In the genomic region with DNA sequence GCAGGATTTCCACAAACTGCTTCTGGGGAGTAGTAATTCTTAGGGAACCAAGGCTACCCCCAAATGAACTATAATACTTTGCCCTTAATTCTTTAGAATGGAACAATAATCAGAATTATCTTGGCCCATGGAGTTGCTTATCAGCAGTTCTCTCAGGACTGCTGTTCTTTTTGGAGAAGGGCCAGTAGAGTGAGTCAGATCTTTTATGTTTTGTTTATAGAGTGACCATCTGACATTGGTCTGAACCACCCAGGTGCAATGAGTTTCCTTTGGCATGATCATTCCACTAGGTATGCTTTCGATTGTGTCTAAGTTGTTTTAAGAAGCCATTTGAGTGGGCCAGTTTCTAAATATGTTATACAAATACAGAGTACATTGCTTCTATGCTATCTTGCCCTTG, we compare ENCODE assay signal across 12 cellular contexts. TPM values are rescaled to one million over a fixed set of nuclear protein-coding genes. Genes with fewer than 3 reads are reported as not detected.
A peak's percentile ranks its signal among the peaks of the same experiment; 100 is the strongest.
DNase-seq lines count a peak whose midpoint lies in the region; ATAC-seq and TF ChIP-seq lines count a peak whose summit lies in the region.
"Had no signal": no experiment of that assay in that cellular context is flagged by ENCODE, and none has a peak within 500 bp of the region (broad histone marks: within the 10 kb centered on the region; RNA-seq: fewer than 3 reads in every experiment).

No MANE protein-coding gene starts in this region.

- no peaks in the 10 kb centered on the region for H3K27me3 ChIP-seq in RWPE2 (ENCODE audit: insufficient read depth, poor library complexity, severe bottlenecking)
- no peaks in the 10 kb centered on the region for H3K27me3 ChIP-seq in tibial nerve

- no peaks in the 10 kb centered on the region for H3K4me1 Mint-ChIP-seq in stimulated activated effector memory CD8-positive, alpha-beta T cell treated with anti-CD3 and anti-CD28 coated beads, Interleukin-12 subunit alpha, Interleukin-12 subunit beta, amount 100 ng/mL, for 72 hours
- no peaks in the 10 kb centered on the region for H3K4me1 Mint-ChIP-seq in immature natural killer cell
- no peaks in the 10 kb centered on the region for H3K4me1 Mint-ChIP-seq in activated T-cell treated with anti-CD3 and anti-CD28 coated beads, Interleukin-2, amount 50 U/mL, for 24 hours (ENCODE audit: low read depth)

- no peaks in the 10 kb centered on the region for H3K9me3 ChIP-seq in RWPE2 (ENCODE audit: severe bottlenecking)
- no peaks in the 10 kb centered on the region for H3K9me3 ChIP-seq in tibial nerve

- ATAC-seq in RWPE2 (ENCODE audit: low read depth), result peak; percentile 90
- no peak for ATAC-seq in stimulated activated effector memory CD8-positive, alpha-beta T cell treated with anti-CD3 and anti-CD28 coated beads, Interleukin-12 subunit alpha, Interleukin-12 subunit beta, amount 100 ng/mL, for 72 hours
- ATAC-seq: activated CD8-positive, alpha-beta T cell treated with anti-CD3 and anti-CD28 coated beads for 36 hours had no signal

- no peak overlapping the region for H3K4me3 Mint-ChIP-seq in stimulated activated effector memory CD8-positive, alpha-beta T cell treated with anti-CD3 and anti-CD28 coated beads, Interleukin-12 subunit alpha, Interleukin-12 subunit beta, amount 100 ng/mL, for 72 hours
- H3K4me3 Mint-ChIP-seq in immature natural killer cell, result no peak overlapping the region
- no peak overlapping the region for H3K4me3 Mint-ChIP-seq in activated T-cell treated with anti-CD3 and anti-CD28 coated beads, Interleukin-2, amount 50 U/mL, for 24 hours
- H3K4me3 Mint-ChIP-seq: activated CD8-positive, alpha-beta T cell treated with anti-CD3 and anti-CD28 coated beads for 36 hours had no signal

- WGBS in tibial nerve, 2 donors, result 25 to 59% methylated on average over 1 of the region's 1 CpG

- TF ChIP-seq POLR2A in tibial nerve (IDR thresholded peaks at IDR 0.05), result no peak

- no peaks in the 10 kb centered on the region for H3K36me3 Mint-ChIP-seq in stimulated activated effector memory CD8-positive, alpha-beta T cell treated with anti-CD3 and anti-CD28 coated beads, Interleukin-12 subunit alpha, Interleukin-12 subunit beta, amount 100 ng/mL, for 72 hours
- H3K36me3 Mint-ChIP-seq in immature natural killer cell, result no peaks in the 10 kb centered on the region
- H3K36me3 Mint-ChIP-seq in activated T-cell treated with anti-CD3 and anti-CD28 coated beads, Interleukin-2, amount 50 U/mL, for 24 hours (ENCODE audit: low read depth), result no peaks in the 10 kb centered on the region

- no peaks in the 10 kb centered on the region for H3K9me3 Mint-ChIP-seq in stimulated activated effector memory CD8-positive, alpha-beta T cell treated with anti-CD3 and anti-CD28 coated beads, Interleukin-12 subunit alpha, Interleukin-12 subunit beta, amount 100 ng/mL, for 72 hours
- H3K9me3 Mint-ChIP-seq in immature natural killer cell, result peaks cover 0 to 6% (median 0%) of the 10 kb centered on the region in 6 donors
- no peaks in the 10 kb centered on the region for H3K9me3 Mint-ChIP-seq in activated T-cell treated with anti-CD3 and anti-CD28 coated beads, Interleukin-2, amount 50 U/mL, for 24 hours
- H3K9me3 Mint-ChIP-seq: activated CD8-positive, alpha-beta T cell treated with anti-CD3 and anti-CD28 coated beads for 36 hours had no signal

- H3K27ac ChIP-seq in RWPE2 (ENCODE audit: poor library complexity, severe bottlenecking) (no peak overlapping the region), tibial nerve (no peak overlapping the region)

- DNase-seq in EL, result peak; percentile 43
- no peak for DNase-seq in RWPE2 (ENCODE audit: low spot score)
- peak; percentile 78 for DNase-seq in fibroblast of mammary gland (ENCODE audit: low read depth)
- DNase-seq in pulmonary artery endothelial cell (ENCODE audit: low read depth, low spot score), result peak; percentile 71
- DNase-seq in stimulated activated effector memory CD8-positive, alpha-beta T cell treated with anti-CD3 and anti-CD28 coated beads, Interleukin-12 subunit alpha, Interleukin-12 subunit beta, amount 100 ng/mL, for 72 hours (ENCODE audit: low spot score in 2 of 2), result no peak
- no peak for DNase-seq in immature natural killer cell
- DNase-seq in tibial nerve (ENCODE audit: low spot score in 2 of 2), result no peak
- no peak for DNase-seq in activated T-cell treated with anti-CD3 and anti-CD28 coated beads, Interleukin-2, amount 50 U/mL, for 24 hours
- DNase-seq: activated CD8-positive, alpha-beta T cell treated with anti-CD3 and anti-CD28 coated beads for 36 hours; central memory CD4-positive, alpha-beta T cell; NCI-H146; nucleus accumbens had no signal

- H3K27ac Mint-ChIP-seq in stimulated activated effector memory CD8-positive, alpha-beta T cell treated with anti-CD3 and anti-CD28 coated beads, Interleukin-12 subunit alpha, Interleukin-12 subunit beta, amount 100 ng/mL, for 72 hours, result no peak overlapping the region
- H3K27ac Mint-ChIP-seq in immature natural killer cell, result no peak overlapping the region
- no peak overlapping the region for H3K27ac Mint-ChIP-seq in activated T-cell treated with anti-CD3 and anti-CD28 coated beads, Interleukin-2, amount 50 U/mL, for 24 hours
- H3K27ac Mint-ChIP-seq: activated CD8-positive, alpha-beta T cell treated with anti-CD3 and anti-CD28 coated beads for 36 hours had no signal

- TF ChIP-seq CTCF in RWPE2 (IDR thresholded peaks at IDR 0.05; ENCODE audit: poor library complexity, severe bottlenecking), result no peak
- TF ChIP-seq CTCF in fibroblast of mammary gland (conservative IDR thresholded peaks at IDR 0.05; ENCODE audit: control insufficient read depth, insufficient read depth, low read depth, low read length), result no peak
- TF ChIP-seq CTCF in tibial nerve (IDR thresholded peaks at IDR 0.05), result no peak

- peaks cover 0 to 1% (median 1%) of the 10 kb centered on the region in 3 donors for H3K27me3 Mint-ChIP-seq in immature natural killer cell (ENCODE audit: low read depth in 3 of 3)
- peaks cover 29% of the 10 kb centered on the region for H3K27me3 Mint-ChIP-seq in activated T-cell treated with anti-CD3 and anti-CD28 coated beads, Interleukin-2, amount 50 U/mL, for 24 hours
- H3K27me3 Mint-ChIP-seq: activated CD8-positive, alpha-beta T cell treated with anti-CD3 and anti-CD28 coated beads for 36 hours had no signal

- H3K4me1 ChIP-seq in RWPE2 (ENCODE audit: insufficient read depth, poor library complexity, severe bottlenecking) (peaks cover 20% of the 10 kb centered on the region), tibial nerve (peaks cover 0 to 15% (median 0%) of the 10 kb centered on the region in 4 donors)

- H3K4me3 ChIP-seq in RWPE2 (ENCODE audit: severe bottlenecking), result no peak overlapping the region
- H3K4me3 ChIP-seq in fibroblast of mammary gland (ENCODE audit: control insufficient read depth, low read depth, low read length), result no peak overlapping the region
- no peak overlapping the region for H3K4me3 ChIP-seq in tibial nerve

- no peaks in the 10 kb centered on the region for H3K36me3 ChIP-seq in RWPE2 (ENCODE audit: low read depth)
- no peaks in the 10 kb centered on the region for H3K36me3 ChIP-seq in tibial nerve

- no peak for TF ChIP-seq EP300 in tibial nerve (IDR thresholded peaks at IDR 0.05)

RNA-seq across cellular contexts. Expression of a gene that starts 31.8 kb away (rescaled TPM):
- 22.2 and 24.5 TPM in 2 replicates for total RNA-seq in pulmonary artery endothelial cell
- not detected for polyA plus RNA-seq in immature natural killer cell
- total RNA-seq in tibial nerve, result 10 to 100 TPM; 15.5 to 21.3 (median 18.4) TPM
- total RNA-seq: activated CD8-positive, alpha-beta T cell treated with anti-CD3 and anti-CD28 coated beads for 36 hours had no signal

Comparison
In these comparisons a context has a peak if more than half of its experiments do, and no peak if none do; other contexts are left out.
1. DNase-seq: peak in EL (single experiment), fibroblast of mammary gland (single experiment) and pulmonary artery endothelial cell (single experiment); none in RWPE2 (single experiment), stimulated activated effector memory CD8-positive, alpha-beta T cell treated with anti-CD3 and anti-CD28 coated beads, Interleukin-12 subunit alpha, Interleukin-12 subunit beta, amount 100 ng/mL, for 72 hours (0 of 2), immature natural killer cell (0 of 3), tibial nerve (0 of 2) and activated T-cell treated with anti-CD3 and anti-CD28 coated beads, Interleukin-2, amount 50 U/mL, for 24 hours (single experiment).